Comparison of ENCODE assay signal across 27 cellular contexts in the genomic region with DNA sequence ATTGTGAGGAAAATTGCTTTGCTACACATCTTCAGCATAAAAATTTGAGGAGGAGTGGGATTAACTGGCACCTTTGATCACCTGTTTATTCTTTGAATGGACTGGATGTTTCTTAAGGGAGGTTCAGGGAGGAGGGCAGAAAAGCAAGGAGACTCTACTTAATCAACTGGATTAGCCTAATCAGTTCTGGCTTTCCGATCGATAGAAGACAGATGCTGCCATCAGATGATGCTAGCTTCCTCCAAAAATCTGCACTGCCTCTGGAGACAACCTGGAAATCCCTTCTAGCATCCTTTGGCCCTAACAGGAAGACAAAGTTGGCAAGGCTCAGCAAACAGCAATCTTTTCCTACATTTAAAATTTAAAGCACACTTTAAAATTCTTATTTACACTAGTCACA.
DNase-seq lines count a peak whose midpoint lies in the region; ATAC-seq, FAIRE-seq and TF ChIP-seq lines count a peak whose summit lies in the region.
"Had no signal": no experiment of that assay in that cellular context is flagged by ENCODE, and none has a peak within 500 bp of the region (broad histone marks: within the 10 kb centered on the region; RNA-seq: fewer than 3 reads in every experiment).

No MANE protein-coding gene starts in this region.

- peak; percentile 23 for DNase-seq in D721Med (ENCODE audit: insufficient read length, low spot score)
- DNase-seq in NCI-H82 treated with DMSO at 0.1 percent for 48 hours (lab: John Stamatoyannopoulos, UW; ENCODE audit: unreplicated experiment): peak; percentile 93
- DNase-seq in WERI-Rb-1: peak; percentile 57
- DNase-seq in retina: peak; percentile 40
- DNase-seq in ascending aorta (ENCODE audit: low spot score in 2 of 2): no peak
- DNase-seq: AML-193; Caco-2; Calu3; CD4-positive, alpha-beta T cell; CD8-positive, alpha-beta T cell; DMS 273 treated with DMSO at 0.1 percent for 48 hours; DMS153; DMS53; DMS79; DND-41; EL; GDM1 had no signal

- peak; percentile 92 for FAIRE-seq in D721Med (lab: Jason Lieb, UNC)
- FAIRE-seq: A549, GM12878, GM12892, GM18507, GM19239 had no signal

- H3K27ac ChIP-seq in WERI-Rb-1 (no peak overlapping the region), ascending aorta (no peak overlapping the region)
- H3K27ac ChIP-seq: 22Rv1; A549; BLaER1 treated with 17β-estradiol and CSF1 and Interleukin-3, amounts not matched to agents 10 nM and 100 nM; C4-2B had no signal

- no peak for TF ChIP-seq CTCF in D721Med (IDR thresholded peaks at IDR 0.05; ENCODE audit: insufficient read depth, missing control alignments)
- TF ChIP-seq CTCF in WERI-Rb-1 (IDR thresholded peaks at IDR 0.05; ENCODE audit: low read depth, low read length): no peak
- TF ChIP-seq CTCF in ascending aorta (IDR thresholded peaks at IDR 0.05): no peak

- H3K27me3 ChIP-seq in WERI-Rb-1 (ENCODE audit: insufficient read depth, low read depth, severe bottlenecking) (no peaks in the 10 kb centered on the region), ascending aorta (no peaks in the 10 kb centered on the region)
- H3K27me3 ChIP-seq: BLaER1 treated with 17β-estradiol and CSF1 and Interleukin-3, amounts not matched to agents 10 nM and 100 nM had no signal

- H3K4me1 ChIP-seq in ascending aorta: no peaks in the 10 kb centered on the region
- H3K4me1 ChIP-seq: A549, Caco-2 had no signal

- H3K4me3 ChIP-seq in WERI-Rb-1 (ENCODE audit: low read depth, low read length): no peak overlapping the region
- H3K4me3 ChIP-seq in ascending aorta: no peak overlapping the region
- H3K4me3 ChIP-seq: A549; BLaER1 treated with 17β-estradiol and CSF1 and Interleukin-3, amounts not matched to agents 10 nM and 100 nM; GM12878 had no signal

- H3K9me3 ChIP-seq in WERI-Rb-1 (ENCODE audit: severe bottlenecking) (no peaks in the 10 kb centered on the region), ascending aorta (no peaks in the 10 kb centered on the region)
- H3K9me3 ChIP-seq: A549, Caco-2 had no signal

- intact Hi-C loops in ascending aorta (cut with DNase I): no loop called here

- H3K36me3 ChIP-seq in WERI-Rb-1 (no peaks in the 10 kb centered on the region), ascending aorta (no peaks in the 10 kb centered on the region)
- H3K36me3 ChIP-seq: BLaER1 treated with 17β-estradiol and CSF1 and Interleukin-3, amounts not matched to agents 10 nM and 100 nM had no signal

- no peak for ATAC-seq in GM18868 (IDR thresholded peaks at IDR 0.05; ENCODE audit: unreplicated experiment)
- no peak for ATAC-seq in HG03175 (IDR thresholded peaks at IDR 0.05; ENCODE audit: unreplicated experiment)
- ATAC-seq: A549; CD8-positive, alpha-beta T cell; GM12878 had no signal

Comparison
In these comparisons a context has a peak if more than half of its experiments do, and no peak if none do; other contexts are left out.
1. DNase-seq: peak in D721Med (single experiment), NCI-H82 treated with DMSO at 0.1 percent for 48 hours (single experiment), WERI-Rb-1 (single experiment) and retina (single experiment); none in ascending aorta (0 of 2).